In genomic region chr9:97559111-97559514, GRCh38 we compare ENCODE assay signal across 10 cellular contexts. TPM values are rescaled to one million over a fixed set of nuclear protein-coding genes. Genes with fewer than 3 reads are reported as not detected.
A peak's percentile ranks its signal among the peaks of the same experiment; 100 is the strongest.
DNase-seq lines count a peak whose midpoint lies in the region; ATAC-seq and TF ChIP-seq lines count a peak whose summit lies in the region.
"Had no signal": no experiment of that assay in that cellular context is flagged by ENCODE, and none has a peak within 500 bp of the region (broad histone marks: within the 10 kb centered on the region; RNA-seq: fewer than 3 reads in every experiment).

No MANE protein-coding gene starts in this region.

- TF ChIP-seq POLR2A in stomach (IDR thresholded peaks at IDR 0.05): no peak

- H3K9me3 Mint-ChIP-seq in activated CD8-positive, alpha-beta memory T cell treated with anti-CD3 and anti-CD28 coated beads, Interleukin-2, amount 10 ng/mL, durations not matched to agents 7 days and 5 days (ENCODE audit: low read depth): no peaks in the 10 kb centered on the region
- no peaks in the 10 kb centered on the region for H3K9me3 Mint-ChIP-seq in activated T-helper 2 cell treated with anti-CD3 and anti-CD28 coated beads, Interferon-gamma antibody, Interleukin-2, Interleukin-4, amounts not matched to agents 10 μg/mL and 5 μg/mL and 100 μg/mL, durations not matched to agents 14 hours and 24 hours and 36 hours

- H3K36me3 Mint-ChIP-seq in activated CD8-positive, alpha-beta memory T cell treated with anti-CD3 and anti-CD28 coated beads, Interleukin-2, amount 10 ng/mL, durations not matched to agents 7 days and 5 days: no peaks in the 10 kb centered on the region
- H3K36me3 Mint-ChIP-seq in activated T-helper 2 cell treated with anti-CD3 and anti-CD28 coated beads, Interferon-gamma antibody, Interleukin-2, Interleukin-4, amounts not matched to agents 10 μg/mL and 5 μg/mL and 100 μg/mL, durations not matched to agents 14 hours and 24 hours and 36 hours (ENCODE audit: low read depth): no peaks in the 10 kb centered on the region

- H3K4me3 ChIP-seq in stomach: no peak overlapping the region
- H3K4me3 ChIP-seq: lung had no signal

- no peaks in the 10 kb centered on the region for H3K9me3 ChIP-seq in stomach

- no peak for TF ChIP-seq EP300 in stomach (IDR thresholded peaks at IDR 0.05)

- peaks cover 0 to 22% (median 5%) of the 10 kb centered on the region in 4 donors for H3K36me3 ChIP-seq in stomach

- H3K27ac ChIP-seq in stomach: peak overlapping the region in 3 of 5 donors; percentile 81 to 85 (median 81)

- H3K4me1 ChIP-seq in stomach: peaks cover 36 to 55% (median 46%) of the 10 kb centered on the region in 4 donors

- peak; percentile 47 for ATAC-seq in activated CD8-positive, alpha-beta memory T cell treated with anti-CD3 and anti-CD28 coated beads, Interleukin-2, amount 10 ng/mL, durations not matched to agents 7 days and 5 days
- ATAC-seq in HG02798 (IDR thresholded peaks at IDR 0.05; ENCODE audit: poor library complexity, unreplicated experiment): peak; percentile 87

- peaks cover 14% of the 10 kb centered on the region for H3K4me1 Mint-ChIP-seq in activated CD8-positive, alpha-beta memory T cell treated with anti-CD3 and anti-CD28 coated beads, Interleukin-2, amount 10 ng/mL, durations not matched to agents 7 days and 5 days
- peaks cover 9% of the 10 kb centered on the region for H3K4me1 Mint-ChIP-seq in activated T-helper 2 cell treated with anti-CD3 and anti-CD28 coated beads, Interferon-gamma antibody, Interleukin-2, Interleukin-4, amounts not matched to agents 10 μg/mL and 5 μg/mL and 100 μg/mL, durations not matched to agents 14 hours and 24 hours and 36 hours (ENCODE audit: low read depth)

- 84 to 89% (median 86%) methylated on average over 10 of the region's 10 CpGs for WGBS in stomach, 5 donors

- H3K4me3 Mint-ChIP-seq in activated CD8-positive, alpha-beta memory T cell treated with anti-CD3 and anti-CD28 coated beads, Interleukin-2, amount 10 ng/mL, durations not matched to agents 7 days and 5 days: peak overlapping the region; percentile 21
- peak overlapping the region; percentile 34 for H3K4me3 Mint-ChIP-seq in activated T-helper 2 cell treated with anti-CD3 and anti-CD28 coated beads, Interferon-gamma antibody, Interleukin-2, Interleukin-4, amounts not matched to agents 10 μg/mL and 5 μg/mL and 100 μg/mL, durations not matched to agents 14 hours and 24 hours and 36 hours (ENCODE audit: low read depth)

- in situ Hi-C loops in KBM-7 (cut with MboI; ENCODE audit: low pct_unique_long_range_greater_than_20kb, low sequenced_read_pairs): no loop called here

- CTCF ChIA-PET in activated CD8-positive, alpha-beta memory T cell treated with anti-CD3 and anti-CD28 coated beads, Interleukin-2, amount 10 ng/mL, durations not matched to agents 7 days and 5 days (lab: Charles Lee): interaction anchor here (0.8 to 2.1 kb wide), 3 partner anchors 16 to 58 kb away, joined by 3 to 8 read pairs (median 4); partner anchors contain the start of gene TMOD1

- H3K27me3 ChIP-seq in stomach: no peaks in the 10 kb centered on the region

- intact Hi-C loops in activated T-helper 2 cell treated with anti-CD3 and anti-CD28 coated beads, Interferon-gamma antibody, Interleukin-2, Interleukin-4, amounts not matched to agents 10 μg/mL and 5 μg/mL and 100 μg/mL, durations not matched to agents 14 hours and 24 hours and 36 hours (cut with micrococcal nuclease): no loop called here
- intact Hi-C loops in stomach (cut with DNase I; ENCODE audit: low total_unique reads): no loop called here

- H3K27me3 Mint-ChIP-seq in activated CD8-positive, alpha-beta memory T cell treated with anti-CD3 and anti-CD28 coated beads, Interleukin-2, amount 10 ng/mL, durations not matched to agents 7 days and 5 days: peaks cover 41% of the 10 kb centered on the region
- H3K27me3 Mint-ChIP-seq in activated T-helper 2 cell treated with anti-CD3 and anti-CD28 coated beads, Interferon-gamma antibody, Interleukin-2, Interleukin-4, amounts not matched to agents 10 μg/mL and 5 μg/mL and 100 μg/mL, durations not matched to agents 14 hours and 24 hours and 36 hours (ENCODE audit: low read depth): peaks cover 32% of the 10 kb centered on the region

- TF ChIP-seq CTCF in stomach (IDR thresholded peaks at IDR 0.05): no peak

- H3K27ac Mint-ChIP-seq in activated CD8-positive, alpha-beta memory T cell treated with anti-CD3 and anti-CD28 coated beads, Interleukin-2, amount 10 ng/mL, durations not matched to agents 7 days and 5 days: peak overlapping the region; percentile 6
- peak overlapping the region; percentile 44 for H3K27ac Mint-ChIP-seq in activated T-helper 2 cell treated with anti-CD3 and anti-CD28 coated beads, Interferon-gamma antibody, Interleukin-2, Interleukin-4, amounts not matched to agents 10 μg/mL and 5 μg/mL and 100 μg/mL, durations not matched to agents 14 hours and 24 hours and 36 hours

- no peak for DNase-seq in activated CD8-positive, alpha-beta memory T cell treated with anti-CD3 and anti-CD28 coated beads, Interleukin-2, amount 10 ng/mL, durations not matched to agents 7 days and 5 days
- DNase-seq in activated CD8-positive, alpha-beta memory T cell treated with anti-CD3 and anti-CD28 coated beads, Interleukin-2, amount 50 U/mL, for 48 hours: no peak
- DNase-seq in activated T-helper 2 cell treated with anti-CD3 and anti-CD28 coated beads, Interferon-gamma antibody, Interleukin-2, Interleukin-4, amounts not matched to agents 10 μg/mL and 5 μg/mL and 100 μg/mL, durations not matched to agents 14 hours and 24 hours and 36 hours (ENCODE audit: low spot score): no peak
- DNase-seq in stomach (no peak), COLO829 (ENCODE audit: low spot score) (no peak), KBM-7 (no peak), epidermal melanocyte (ENCODE audit: insufficient read length, low spot score) (no peak)
- DNase-seq: SHP77 had no signal

RNA-seq across cellular contexts. Expression of gene TMOD1, which starts 57.6 kb away (rescaled TPM):
- 1 to 10 TPM in 1 of 2 experiments, under 1 TPM in 1; 0.88 to 1.0 TPM for total RNA-seq in activated CD8-positive, alpha-beta memory T cell treated with anti-CD3 and anti-CD28 coated beads, Interleukin-2, amount 10 ng/mL, durations not matched to agents 7 days and 5 days
- 0.96 and 0.97 TPM in 2 replicates for total RNA-seq in activated T-helper 2 cell treated with anti-CD3 and anti-CD28 coated beads, Interferon-gamma antibody, Interleukin-2, Interleukin-4, amounts not matched to agents 10 μg/mL and 5 μg/mL and 100 μg/mL, durations not matched to agents 14 hours and 24 hours and 36 hours
- total RNA-seq in stomach: 10 to 100 TPM in 2 of 5 donors, 1 to 10 TPM in 3; 4.6 to 34.8 (median 9.6) TPM
- polyA plus RNA-seq in stomach: 10 to 100 TPM in 2 of 3 donors, 1 to 10 TPM in 1; 4.9 to 13.0 (median 12.8) TPM
